Comparison of ENCODE assay signal across 1 cellular context in the genomic region with DNA sequence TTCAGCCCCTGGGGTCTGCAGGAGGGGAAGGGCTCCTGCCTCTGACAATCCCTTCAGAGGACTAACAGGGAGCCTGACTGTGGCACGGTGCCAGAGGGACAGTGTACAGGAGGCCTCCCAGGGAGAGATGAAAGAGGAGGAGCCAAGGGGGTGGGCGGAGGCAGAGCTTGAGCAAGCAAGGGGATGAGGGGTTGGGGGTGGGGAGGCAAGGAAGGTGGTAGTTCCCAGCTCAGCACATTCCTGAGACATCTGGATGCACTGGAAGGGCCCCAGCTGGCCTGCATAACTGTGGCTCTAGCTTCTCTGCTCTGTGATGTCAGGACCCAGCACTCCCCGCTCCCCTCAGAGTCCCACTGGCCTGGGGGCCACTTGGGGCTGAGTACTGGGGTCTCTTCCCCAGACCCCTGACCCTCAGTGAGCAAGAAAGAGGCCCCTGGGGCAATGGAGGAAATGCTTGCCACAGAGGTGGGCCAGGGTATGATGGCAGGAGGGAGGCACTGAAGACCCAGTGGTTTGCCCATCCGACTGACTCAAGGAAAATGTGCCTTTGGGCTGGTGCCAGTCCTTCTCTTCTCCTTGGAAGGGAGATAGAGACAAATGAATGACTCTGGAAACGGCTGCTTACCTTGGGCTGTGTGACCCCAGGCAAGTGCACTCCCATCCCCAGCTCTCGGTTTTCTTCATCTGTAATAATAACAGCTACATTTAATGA.
TF ChIP-seq lines count a peak whose summit lies in the region.

No MANE protein-coding gene starts in this region.

TF ChIP-seq in K562, 482 proteins besides CTCF, POLR2A, EP300 and RAD21:
- TF ChIP-seq ZNF212 (CRISPR knock-in tag; IDR thresholded peaks at IDR 0.05) (no peak), TARDBP (IDR thresholded peaks at IDR 0.05) (no peak), CEBPB (tag; IDR thresholded peaks at IDR 0.05) (no peak), NFIC (IDR thresholded peaks at IDR 0.05) (peak; percentile 97)
